ENCODE assay signal across 1 cellular context in genomic region chr1:151165738-151166505, GRCh38.
TF ChIP-seq lines count a peak whose summit lies in the region.

Gene LYSMD1 (minus strand): TSS chr1:151165902. CDS start chr1:151165258, 644 bp downstream.
Gene SCNM1 (plus strand): TSS chr1:151166144. CDS start chr1:151166153, 9 bp downstream.

TF ChIP-seq in K562, 482 proteins besides CTCF, POLR2A, EP300 and RAD21 (continued from another document and continues in another):
- TF ChIP-seq GTF2E2 (tag; IDR thresholded peaks at IDR 0.05) (peak; percentile 53; the same call in 1 of the 2 replicates), RBBP5 (IDR thresholded peaks at IDR 0.05; ENCODE audit: borderline replicate concordance, insufficient read depth, low read length, poor library complexity, severe bottlenecking) (peak; percentile 60), EP400 (IDR thresholded peaks at IDR 0.05) (peak; percentile 84), DIDO1 (tag; IDR thresholded peaks at IDR 0.05; ENCODE audit: low read depth) (peak; percentile 87), KLF1 (tag; IDR thresholded peaks at IDR 0.05) (peak; percentile 89), BRCA1 (IDR thresholded peaks at IDR 0.05) (no peak), BRCA1 (CRISPR knock-in tag; IDR thresholded peaks at IDR 0.05) (no peak), ZNF583 (CRISPR knock-in tag; IDR thresholded peaks at IDR 0.05) (no peak), ZSCAN32 (CRISPR knock-in tag; IDR thresholded peaks at IDR 0.05) (no peak), TEAD1 (CRISPR knock-in tag; IDR thresholded peaks at IDR 0.05) (peak; percentile 72 to 87), ATF7 (IDR thresholded peaks at IDR 0.05) (peak; percentile 84), ZKSCAN1 (IDR thresholded peaks at IDR 0.05; ENCODE audit: low read depth, low read length) (peak; percentile 25; the same call in 1 of the 2 replicates), PRDM10 (IDR thresholded peaks at IDR 0.05; ENCODE audit: partially characterized antibody) (no peak), NCOR1 (IDR thresholded peaks at IDR 0.05) (no peak; the same call in 1 of the 2 replicates), HDAC3 (IDR thresholded peaks at IDR 0.05; ENCODE audit: borderline replicate concordance, partially characterized antibody) (no peak), FOXJ3 (CRISPR knock-in tag; IDR thresholded peaks at IDR 0.05) (no peak), RBM17 (IDR thresholded peaks at IDR 0.05; ENCODE audit: borderline replicate concordance, low read depth, low read length) (no peak), KLF13 (tag; IDR thresholded peaks at IDR 0.05; ENCODE audit: borderline replicate concordance, low read depth) (peak; percentile 81), ZFP30 (CRISPR knock-in tag; IDR thresholded peaks at IDR 0.05; ENCODE audit: borderline replicate concordance) (no peak), RERE (CRISPR knock-in tag; IDR thresholded peaks at IDR 0.05; ENCODE audit: borderline replicate concordance) (no peak), ZFP91 (CRISPR knock-in tag; IDR thresholded peaks at IDR 0.05) (no peak), CEBPG (CRISPR knock-in tag; IDR thresholded peaks at IDR 0.05) (peak; percentile 78), CEBPG (tag; conservative IDR thresholded peaks at IDR 0.05 in 1 of 2, IDR thresholded peaks at IDR 0.05 in 1 of 2) (no peak), SMAD2 (IDR thresholded peaks at IDR 0.05; ENCODE audit: low read depth, low read length) (no peak), ARHGAP35 (IDR thresholded peaks at IDR 0.05; ENCODE audit: partially characterized antibody) (no peak), EWSR1 (IDR thresholded peaks at IDR 0.05; ENCODE audit: borderline replicate concordance, low read depth, partially characterized antibody) (no peak), ZEB2 (IDR thresholded peaks at IDR 0.05) (0 out of 2 replicates have a peak, but pooled peaks have one; percentile 10), MAX (CRISPR knock-in tag; IDR thresholded peaks at IDR 0.05) (peak; percentile 75), EZH2 (IDR thresholded peaks at IDR 0.05; ENCODE audit: borderline replicate concordance, low read depth, low read length) (no peak), CXXC5 (CRISPR knock-in tag; IDR thresholded peaks at IDR 0.05) (peak; percentile 92), CEBPZ (IDR thresholded peaks at IDR 0.05; ENCODE audit: borderline replicate concordance, low read depth, low read length) (no peak; the same call in 1 of the 2 replicates), DEAF1 (CRISPR knock-in tag; IDR thresholded peaks at IDR 0.05) (no peak), CCAR2 (IDR thresholded peaks at IDR 0.05; ENCODE audit: low read depth, low read length) (no peak), FOS (IDR thresholded peaks at IDR 0.05; ENCODE audit: extremely low read depth, insufficient read length) (no peak), ZNF639 (CRISPR knock-in tag; conservative IDR thresholded peaks at IDR 0.05 in 1 of 2, IDR thresholded peaks at IDR 0.05 in 1 of 2) (peak in 1 of 2 experiments; percentile 94; a peak in 2 of 4 replicates), HES1 (IDR thresholded peaks at IDR 0.05; ENCODE audit: low read depth) (no peak), NR4A1 (CRISPR knock-in tag; IDR thresholded peaks at IDR 0.05) (no peak), NR4A1 (tag; IDR thresholded peaks at IDR 0.05) (peak; percentile 58; the same call in 1 of the 2 replicates), ZNF785 (CRISPR knock-in tag; IDR thresholded peaks at IDR 0.05) (no peak), ZBTB8A (IDR thresholded peaks at IDR 0.05; ENCODE audit: partially characterized antibody) (peak; percentile 100), FOSL1 (tag; conservative IDR thresholded peaks at IDR 0.05) (peak; percentile 53; the same call in 1 of the 2 replicates), ZNF24 (IDR thresholded peaks at IDR 0.05) (no peak; the same call in 1 of the 2 replicates), NFXL1 (CRISPR knock-in tag; IDR thresholded peaks at IDR 0.05) (no peak), NUFIP1 (IDR thresholded peaks at IDR 0.05; ENCODE audit: partially characterized antibody) (no peak), ZBED1 (IDR thresholded peaks at IDR 0.05) (0 out of 2 replicates have a peak, but pooled peaks have one; percentile 23), ATF2 (CRISPR knock-in tag; IDR thresholded peaks at IDR 0.05) (no peak), POLR2AphosphoS2 (IDR thresholded peaks at IDR 0.05; ENCODE audit: low read length) (no peak)
